In the genomic region with DNA sequence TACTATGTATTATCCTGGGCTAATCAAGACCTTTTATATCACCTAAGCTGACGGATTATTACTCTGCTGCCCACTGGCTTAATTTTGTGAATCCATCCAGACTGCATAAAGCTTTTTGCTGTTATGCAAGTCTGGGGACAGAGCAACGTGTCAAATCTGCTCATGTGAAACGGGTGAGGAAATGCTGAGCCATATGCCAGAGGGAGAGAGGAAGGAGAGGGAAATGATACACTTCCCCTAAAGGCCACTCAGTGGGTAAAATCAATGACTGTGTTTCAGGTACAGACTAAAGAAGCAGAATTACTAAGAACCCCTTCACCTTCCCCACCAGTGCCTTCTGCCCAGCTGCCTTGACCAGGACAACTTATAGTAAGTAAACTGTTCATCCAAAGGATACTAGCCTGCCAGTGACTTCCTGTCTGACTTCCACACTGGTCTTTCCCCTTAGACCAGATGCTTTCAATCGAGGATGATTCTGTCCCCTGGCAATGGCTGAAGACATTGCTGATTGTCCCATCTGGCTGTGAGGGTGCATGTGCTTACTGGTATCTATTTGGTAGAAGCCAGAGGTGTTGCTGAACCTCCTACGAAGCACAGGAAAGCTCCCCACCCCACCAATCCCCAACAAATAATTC, we compare ENCODE assay signal across 10 cellular contexts. TPM values are rescaled to one million over a fixed set of nuclear protein-coding genes. Genes with fewer than 3 reads are reported as not detected.
A peak's percentile ranks its signal among the peaks of the same experiment; 100 is the strongest.
DNase-seq lines count a peak whose midpoint lies in the region; ATAC-seq and TF ChIP-seq lines count a peak whose summit lies in the region.
"Had no signal": no experiment of that assay in that cellular context is flagged by ENCODE, and none has a peak within 500 bp of the region (broad histone marks: within the 10 kb centered on the region; RNA-seq: fewer than 3 reads in every experiment).

No MANE protein-coding gene starts in this region.

- H3K36me3 Mint-ChIP-seq in CD8-positive, alpha-beta memory T cell: peaks cover 0 to 93% (median 36%) of the 10 kb centered on the region in 3 donors
- H3K36me3 Mint-ChIP-seq in HFFc6 (ENCODE audit: low read depth): peaks cover 36% of the 10 kb centered on the region
- H3K36me3 Mint-ChIP-seq in activated naive CD8-positive, alpha-beta T cell treated with anti-CD3 and anti-CD28 coated beads, Interleukin-2, amount 50 U/mL, for 24 hours (ENCODE audit: low read depth): peaks cover 73% of the 10 kb centered on the region
- peaks cover 83% of the 10 kb centered on the region for H3K36me3 Mint-ChIP-seq in nephron (ENCODE audit: low read depth)

- peaks cover 84% of the 10 kb centered on the region for H3K36me3 ChIP-seq in CD8-positive, alpha-beta memory T cell (ENCODE audit: insufficient read depth, low read length)
- H3K36me3 ChIP-seq in thyroid gland: peaks cover 19 to 41% of the 10 kb centered on the region in 2 donors

- peak overlapping the region in 7 of 8 donors; percentile 56 to 92 (median 75) for H3K27ac Mint-ChIP-seq in CD8-positive, alpha-beta memory T cell
- H3K27ac Mint-ChIP-seq in HFFc6: peak overlapping the region; percentile 19; the same call in 1 of the 2 replicates
- peak overlapping the region; percentile 78 for H3K27ac Mint-ChIP-seq in activated naive CD8-positive, alpha-beta T cell treated with anti-CD3 and anti-CD28 coated beads, Interleukin-2, amount 50 U/mL, for 24 hours
- peak overlapping the region in 2 of 3 experiments; percentile 52 for H3K27ac Mint-ChIP-seq in nephron

- H3K27me3 ChIP-seq in CD8-positive, alpha-beta memory T cell (ENCODE audit: insufficient read depth, low read length, poor library complexity, severe bottlenecking): no peaks in the 10 kb centered on the region
- no peaks in the 10 kb centered on the region for H3K27me3 ChIP-seq in thyroid gland

- POLR2A ChIA-PET in CD8-positive, alpha-beta memory T cell (lab: Charles Lee): no interaction called here

- no peak overlapping the region for H3K27ac ChIP-seq in CD8-positive, alpha-beta memory T cell (ENCODE audit: low read depth, low read length)
- no peak overlapping the region for H3K27ac ChIP-seq in thyroid gland
- H3K27ac ChIP-seq: parathyroid adenoma had no signal

- TF ChIP-seq POLR2A in thyroid gland (IDR thresholded peaks at IDR 0.05): no peak

- WGBS in thyroid gland, 2 donors: 72 to 84% methylated on average over 5 of the region's 5 CpGs

- no peak for DNase-seq in CD8-positive, alpha-beta memory T cell
- DNase-seq in HFFc6: no peak
- no peak for DNase-seq in activated naive CD8-positive, alpha-beta T cell treated with anti-CD3 and anti-CD28 coated beads, Interleukin-2, amount 50 U/mL, for 24 hours
- DNase-seq in thyroid gland: no peak
- DNase-seq in hypothalamus (lab: John Stamatoyannopoulos, UW): no peak
- DNase-seq: foreskin fibroblast; stimulated activated CD4-positive, alpha-beta T cell treated with anti-CD3 and anti-CD28 coated beads, Interleukin-2, amount 100 ng/mL, for 48 hours had no signal

- H3K9me3 Mint-ChIP-seq in CD8-positive, alpha-beta memory T cell: no peaks in the 10 kb centered on the region
- H3K9me3 Mint-ChIP-seq in HFFc6 (no peaks in the 10 kb centered on the region), nephron (no peaks in the 10 kb centered on the region)
- no peaks in the 10 kb centered on the region for H3K9me3 Mint-ChIP-seq in activated naive CD8-positive, alpha-beta T cell treated with anti-CD3 and anti-CD28 coated beads, Interleukin-2, amount 50 U/mL, for 24 hours

- H3K4me1 ChIP-seq in CD8-positive, alpha-beta memory T cell (ENCODE audit: insufficient read depth, low read length): no peaks in the 10 kb centered on the region
- no peaks in the 10 kb centered on the region for H3K4me1 ChIP-seq in thyroid gland

- H3K4me1 Mint-ChIP-seq in CD8-positive, alpha-beta memory T cell: peaks cover 0 to 27% (median 25%) of the 10 kb centered on the region in 3 donors
- H3K4me1 Mint-ChIP-seq in HFFc6 (ENCODE audit: low read depth) (peaks cover 16% of the 10 kb centered on the region), nephron (no peaks in the 10 kb centered on the region)
- peaks cover 19% of the 10 kb centered on the region for H3K4me1 Mint-ChIP-seq in activated naive CD8-positive, alpha-beta T cell treated with anti-CD3 and anti-CD28 coated beads, Interleukin-2, amount 50 U/mL, for 24 hours

- ATAC-seq in activated naive CD8-positive, alpha-beta T cell treated with anti-CD3 and anti-CD28 coated beads, Interleukin-2, amount 50 U/mL, for 24 hours: no peak
- ATAC-seq in HG02885 (IDR thresholded peaks at IDR 0.05; ENCODE audit: poor library complexity, unreplicated experiment): no peak

- no peak overlapping the region for H3K4me3 ChIP-seq in CD8-positive, alpha-beta memory T cell (ENCODE audit: low read length)
- no peak overlapping the region for H3K4me3 ChIP-seq in thyroid gland (replicated peaks in 1 of 3)

- CTCF ChIA-PET in CD8-positive, alpha-beta memory T cell (lab: Charles Lee): no interaction called here

- H3K9me3 ChIP-seq in CD8-positive, alpha-beta memory T cell (ENCODE audit: low read length): no peaks in the 10 kb centered on the region
- H3K9me3 ChIP-seq in thyroid gland: no peaks in the 10 kb centered on the region

- TF ChIP-seq CTCF in HFFc6 (IDR thresholded peaks at IDR 0.05) (no peak), nephron (IDR thresholded peaks at IDR 0.05; ENCODE audit: unreplicated experiment in 3 of 3) (no peak), thyroid gland (IDR thresholded peaks at IDR 0.05) (no peak)

- intact Hi-C loops in thyroid gland (cut with DNase I): no loop called here

- H3K27me3 Mint-ChIP-seq in CD8-positive, alpha-beta memory T cell: peaks cover 0 to 2% of the 10 kb centered on the region in 2 donors
- H3K27me3 Mint-ChIP-seq in HFFc6 (ENCODE audit: insufficient read depth) (peaks cover 4% of the 10 kb centered on the region), nephron (ENCODE audit: low read depth) (no peaks in the 10 kb centered on the region)
- no peaks in the 10 kb centered on the region for H3K27me3 Mint-ChIP-seq in activated naive CD8-positive, alpha-beta T cell treated with anti-CD3 and anti-CD28 coated beads, Interleukin-2, amount 50 U/mL, for 24 hours

- no peak overlapping the region for H3K4me3 Mint-ChIP-seq in CD8-positive, alpha-beta memory T cell
- no peak overlapping the region; the same call in 1 of the 2 replicates for H3K4me3 Mint-ChIP-seq in HFFc6
- no peak overlapping the region for H3K4me3 Mint-ChIP-seq in activated naive CD8-positive, alpha-beta T cell treated with anti-CD3 and anti-CD28 coated beads, Interleukin-2, amount 50 U/mL, for 24 hours
- H3K4me3 Mint-ChIP-seq in nephron: no peak overlapping the region

RNA-seq across cellular contexts. Expression of a gene that starts 43.0 kb away (rescaled TPM):
- 100 to 1,000 TPM; 142 to 145 TPM for total RNA-seq in CD8-positive, alpha-beta memory T cell
- 173 TPM for polyA plus RNA-seq in CD8-positive, alpha-beta memory T cell
- total RNA-seq in HFFc6 (2021; fragmentation: NEBNext Ultra II Directional; extraction: Animal tissue kit (Norgen Biotek cat#: 25700)): 100 to 1,000 TPM in 4 of 6 experiments, 10 to 100 TPM in 2; 91.6 to 154 (median 138) TPM
- total RNA-seq in thyroid gland: 10 to 100 TPM; 38.0 to 87.7 (median 61.3) TPM

Comparison
In these comparisons a context has a peak if more than half of its experiments do, and no peak if none do; other contexts are left out.
1. H3K27ac Mint-ChIP-seq: peak in every context shown above with its lines; median percentile 78 in activated naive CD8-positive, alpha-beta T cell treated with anti-CD3 and anti-CD28 coated beads, Interleukin-2, amount 50 U/mL, for 24 hours; 75 in CD8-positive, alpha-beta memory T cell; 52 in nephron; 19 in HFFc6.